ENCODE assay signal across 1 cellular context in genomic region chr1:209249280-209249670, GRCh38.
A peak's percentile ranks its signal among the peaks of the same experiment; 100 is the strongest.
TF ChIP-seq lines count a peak whose summit lies in the region.

No MANE protein-coding gene starts in this region.

TF ChIP-seq in SK-N-SH, 30 proteins besides CTCF, POLR2A, EP300 and RAD21 (continued from another document):
- 0 out of 2 replicates have a peak, but pooled peaks have one; percentile 2 for TF ChIP-seq SMC3 (IDR thresholded peaks at IDR 0.05; ENCODE audit: low read depth, low read length)
- TF ChIP-seq RCOR1 (IDR thresholded peaks at IDR 0.05; ENCODE audit: low read length): 0 out of 2 replicates have a peak, but pooled peaks have one; percentile 47
- TF ChIP-seq GABPA (IDR thresholded peaks at IDR 0.05; ENCODE audit: low read depth): no peak
- TF ChIP-seq JUND (IDR thresholded peaks at IDR 0.05): no peak
- peak; percentile 30; the same call in 1 of the 2 replicates for TF ChIP-seq PBX3 (IDR thresholded peaks at IDR 0.05)
